In genomic region chr5:132150565-132150964, GRCh38 we compare ENCODE assay signal across 21 cellular contexts.
"Had no signal": no experiment of that assay in that cellular context is flagged by ENCODE, and none has a peak within 500 bp of the region (broad histone marks: within the 10 kb centered on the region; RNA-seq: fewer than 3 reads in every experiment).

No MANE protein-coding gene starts in this region.

- H3K27ac ChIP-seq: coronary artery, dorsolateral prefrontal cortex, esophagus muscularis mucosa, foreskin keratinocyte, gastroesophageal sphincter, heart left ventricle, hepatocyte, left lung, lower lobe of right lung had no signal

- H3K27me3 ChIP-seq: dorsolateral prefrontal cortex, esophagus muscularis mucosa, gastroesophageal sphincter, heart left ventricle, left lung had no signal

- H2AFZ ChIP-seq: hepatocyte had no signal

- H3K36me3 ChIP-seq: esophagus muscularis mucosa, gastroesophageal sphincter, heart left ventricle, left lung, lower lobe of right lung had no signal

- ATAC-seq: foreskin keratinocyte; gastroesophageal sphincter; heart left ventricle; left lung; left ventricle myocardium superior; lower lobe of right lung; naive thymus-derived CD4-positive, alpha-beta T cell; natural killer cell had no signal

- H3K4me2 ChIP-seq: hepatocyte had no signal

- H3K79me2 ChIP-seq: hepatocyte had no signal

- DNase-seq: dermis blood vessel endothelial cell; dorsolateral prefrontal cortex; effector CD4-positive, alpha-beta T cell; effector memory CD4-positive, alpha-beta T cell; foreskin keratinocyte; heart left ventricle; hypothalamus; immature natural killer cell; islet precursor cell; kidney; kidney glomerular epithelial cell; left lung; left ventricle myocardium superior; lower lobe of right lung; mesenchymal stem cell; naive thymus-derived CD4-positive, alpha-beta T cell; natural killer cell had no signal

- H3K4me1 ChIP-seq: esophagus muscularis mucosa, foreskin keratinocyte, gastroesophageal sphincter, heart left ventricle, left lung, lower lobe of right lung had no signal

- H3K4me3 ChIP-seq: coronary artery, dorsolateral prefrontal cortex, esophagus muscularis mucosa, gastroesophageal sphincter, heart left ventricle, hepatocyte, left lung, lower lobe of right lung had no signal
